In the genomic region with DNA sequence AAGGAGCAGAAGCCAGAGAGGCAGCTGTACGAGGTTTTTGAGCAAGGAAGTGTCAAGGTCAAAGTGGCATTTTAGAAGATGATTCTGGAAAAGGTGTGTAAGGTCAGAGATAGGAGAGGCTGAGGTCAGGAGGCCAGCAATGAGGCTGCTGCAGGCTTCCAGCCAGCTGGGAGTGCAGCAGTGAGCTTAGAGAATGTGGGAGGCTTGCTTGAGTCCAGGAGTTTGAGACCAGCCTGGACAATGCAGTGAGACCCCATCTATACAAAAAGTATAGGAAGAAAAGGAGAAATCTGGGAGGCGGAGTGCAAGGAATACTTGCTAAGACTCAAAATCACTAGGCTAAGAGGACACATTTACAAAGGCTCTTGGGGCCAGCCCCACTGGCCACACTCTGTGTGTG, we compare ENCODE assay signal across 1 cellular context.
TF ChIP-seq lines count a peak whose summit lies in the region.

No MANE protein-coding gene starts in this region.

TF ChIP-seq in GM23338, 12 proteins besides CTCF, POLR2A, EP300 and RAD21 (continued from another document):
- TF ChIP-seq REST (IDR thresholded peaks at IDR 0.05; ENCODE audit: unreplicated experiment) (no peak), ZNF114 (CRISPR knock-in tag; IDR thresholded peaks at IDR 0.05) (no peak)
